14 cellular contexts compared by ENCODE assay signal in genomic region chr11:102120437-102120935, GRCh38. TPM values are rescaled to one million over a fixed set of nuclear protein-coding genes. Genes with fewer than 3 reads are reported as not detected.
DNase-seq lines count a peak whose midpoint lies in the region; ATAC-seq and TF ChIP-seq lines count a peak whose summit lies in the region.
"Had no signal": no experiment of that assay in that cellular context is flagged by ENCODE, and none has a peak within 500 bp of the region (broad histone marks: within the 10 kb centered on the region; RNA-seq: fewer than 3 reads in every experiment).

No MANE protein-coding gene starts in this region.

- intact Hi-C loops in PC-9 (cut with micrococcal nuclease; ENCODE audit: unreplicated experiment), result no loop called here

- no peak for ATAC-seq in GM18520 (IDR thresholded peaks at IDR 0.05; ENCODE audit: unreplicated experiment)

- H3K27ac ChIP-seq in PC-9 (peak overlapping the region; percentile 69), neural progenitor cell (peak overlapping the region; percentile 61)

- H3K4me3 ChIP-seq in PC-9, result peak overlapping the region; percentile 35; the same call in 1 of the 2 replicates
- H3K4me3 ChIP-seq in epithelial cell of esophagus (ENCODE audit: low read length), result no peak overlapping the region
- H3K4me3 ChIP-seq in neural progenitor cell, result peak overlapping the region; percentile 26

- no peak overlapping the region for H3K9ac ChIP-seq in neural progenitor cell

- peaks cover 100% of the 10 kb centered on the region for H3K79me2 ChIP-seq in PC-9 (ENCODE audit: low read depth)
- peaks cover 98% of the 10 kb centered on the region for H3K79me2 ChIP-seq in neural progenitor cell (ENCODE audit: low read depth)

- H4K20me1 ChIP-seq in PC-9 (ENCODE audit: insufficient read depth) (peaks cover 11% of the 10 kb centered on the region), neural progenitor cell (ENCODE audit: low read depth) (peaks cover 57% of the 10 kb centered on the region)

- H3K27me3 ChIP-seq in PC-9 (ENCODE audit: insufficient read depth, low read depth), result no peaks in the 10 kb centered on the region
- H3K27me3 ChIP-seq in neural progenitor cell, result peaks cover 8% of the 10 kb centered on the region

- H3K36me3 ChIP-seq in PC-9 (ENCODE audit: low read depth) (peaks cover 41% of the 10 kb centered on the region), neural progenitor cell (no peaks in the 10 kb centered on the region)

- H3K27ac Mint-ChIP-seq in neural progenitor cell, result peak overlapping the region; percentile 90
- H3K27ac Mint-ChIP-seq: activated naive CD4-positive, alpha-beta T cell treated with anti-CD3 and anti-CD28 coated beads for 36 hours; B cell had no signal

- no peak for TF ChIP-seq CTCF in PC-9 (conservative IDR thresholded peaks at IDR 0.05)
- no peak for TF ChIP-seq CTCF in epithelial cell of esophagus (IDR thresholded peaks at IDR 0.05; ENCODE audit: insufficient read depth, low read depth, low read length, missing control alignments)
- no peak for TF ChIP-seq CTCF in neural progenitor cell (IDR thresholded peaks at IDR 0.05)

- peaks cover 69% of the 10 kb centered on the region for H3K4me1 ChIP-seq in PC-9 (replicated peaks; ENCODE audit: insufficient read depth)
- H3K4me1 ChIP-seq in neural progenitor cell, result peaks cover 49% of the 10 kb centered on the region

- no TSS peak for BruUV-seq in PC-9 (replicated peaks; lab: Mats Ljungman, UMichigan)

- in situ Hi-C loops in G401 (cut with HindIII; ENCODE audit: low sequenced_read_pairs), result no loop called here

- peak overlapping the region; percentile 72 for H3K4me2 ChIP-seq in PC-9
- peak overlapping the region; percentile 68 for H3K4me2 ChIP-seq in neural progenitor cell

- no peak overlapping the region for H2AFZ ChIP-seq in PC-9
- no peak overlapping the region for H2AFZ ChIP-seq in neural progenitor cell (replicated peaks)

- H3F3A ChIP-seq in PC-9 (ENCODE audit: insufficient read depth, low read depth), result peaks cover 48% of the 10 kb centered on the region
- H3F3A ChIP-seq in neural progenitor cell (ENCODE audit: low read depth), result peaks cover 27% of the 10 kb centered on the region

- no peaks in the 10 kb centered on the region for H3K27me3 Mint-ChIP-seq in neural progenitor cell (ENCODE audit: insufficient read depth, low read depth)

- H3K4me3 Mint-ChIP-seq in neural progenitor cell, result peak overlapping the region; percentile 23
- H3K4me3 Mint-ChIP-seq: activated naive CD4-positive, alpha-beta T cell treated with anti-CD3 and anti-CD28 coated beads for 36 hours; B cell had no signal

- peaks cover 53% of the 10 kb centered on the region for H3K4me1 Mint-ChIP-seq in neural progenitor cell
- H3K4me1 Mint-ChIP-seq: B cell had no signal

- DNase-seq in EH (ENCODE audit: low read depth), result peak; percentile 82
- peak in 1 of 2 experiments; percentile 89 for DNase-seq in PC-9
- peak; percentile 29 for DNase-seq in epithelial cell of esophagus (ENCODE audit: low read depth)
- no peak for DNase-seq in neural progenitor cell (ENCODE audit: low spot score)
- DNase-seq in CD1c-positive myeloid dendritic cell (ENCODE audit: extremely low spot score), result no peak
- no peak for DNase-seq in G401 (ENCODE audit: low spot score)
- DNase-seq in medulla oblongata (ENCODE audit: extremely low spot score), result no peak
- DNase-seq: activated CD8-positive, alpha-beta memory T cell treated with anti-CD3 and anti-CD28 coated beads for 24 hours; activated naive CD4-positive, alpha-beta T cell treated with anti-CD3 and anti-CD28 coated beads for 36 hours; NCI-H1417 treated with DMSO at 0.1 percent for 48 hours; NCI-H524; T-helper 9 cell had no signal

- H3K9me2 ChIP-seq in PC-9 (ENCODE audit: insufficient read depth), result no peaks in the 10 kb centered on the region

- H3K36me3 Mint-ChIP-seq in neural progenitor cell, result peaks cover 36% of the 10 kb centered on the region

- POLR2A ChIA-PET in PC-9 (lab: Charles Lee; ENCODE audit: unreplicated experiment), result interaction anchor here (0.5 to 0.8 kb wide), 2 partner anchors 11 to 48 kb away, joined by 3 to 9 read pairs; no protein-coding TSS in a partner anchor

- CTCF ChIA-PET in PC-9 (lab: Charles Lee), result no interaction called here

- H3K9me3 Mint-ChIP-seq in neural progenitor cell, result peaks cover 28% of the 10 kb centered on the region
- H3K9me3 Mint-ChIP-seq: activated naive CD4-positive, alpha-beta T cell treated with anti-CD3 and anti-CD28 coated beads for 36 hours had no signal

- peaks cover 9% of the 10 kb centered on the region; the same call in 1 of the 2 replicates for H3K9me3 ChIP-seq in PC-9 (ENCODE audit: insufficient read depth, low read depth)
- no peaks in the 10 kb centered on the region for H3K9me3 ChIP-seq in neural progenitor cell (ENCODE audit: low read depth)

RNA-seq across cellular contexts. Expression of gene YAP1, which starts 10.2 kb away (rescaled TPM):
- 101 and 111 TPM in 2 replicates for total RNA-seq in PC-9 (2021)
- 59.9 and 91.4 TPM in 2 replicates for total RNA-seq in neural progenitor cell (ENCODE audit: low replicate concordance)
- 30.7 and 44.6 TPM in 2 replicates for total RNA-seq in G401 (2014; rRNA removed; shearing (Covaris generic))
- total RNA-seq: B cell had no signal

Comparison
In these comparisons a context has a peak if more than half of its experiments do, and no peak if none do; other contexts are left out.
1. DNase-seq: peak in EH (single experiment) and epithelial cell of esophagus (single experiment); none in neural progenitor cell (single experiment), CD1c-positive myeloid dendritic cell (single experiment), G401 (single experiment) and medulla oblongata (single experiment).